1 cellular context compared by ENCODE assay signal in the genomic region with DNA sequence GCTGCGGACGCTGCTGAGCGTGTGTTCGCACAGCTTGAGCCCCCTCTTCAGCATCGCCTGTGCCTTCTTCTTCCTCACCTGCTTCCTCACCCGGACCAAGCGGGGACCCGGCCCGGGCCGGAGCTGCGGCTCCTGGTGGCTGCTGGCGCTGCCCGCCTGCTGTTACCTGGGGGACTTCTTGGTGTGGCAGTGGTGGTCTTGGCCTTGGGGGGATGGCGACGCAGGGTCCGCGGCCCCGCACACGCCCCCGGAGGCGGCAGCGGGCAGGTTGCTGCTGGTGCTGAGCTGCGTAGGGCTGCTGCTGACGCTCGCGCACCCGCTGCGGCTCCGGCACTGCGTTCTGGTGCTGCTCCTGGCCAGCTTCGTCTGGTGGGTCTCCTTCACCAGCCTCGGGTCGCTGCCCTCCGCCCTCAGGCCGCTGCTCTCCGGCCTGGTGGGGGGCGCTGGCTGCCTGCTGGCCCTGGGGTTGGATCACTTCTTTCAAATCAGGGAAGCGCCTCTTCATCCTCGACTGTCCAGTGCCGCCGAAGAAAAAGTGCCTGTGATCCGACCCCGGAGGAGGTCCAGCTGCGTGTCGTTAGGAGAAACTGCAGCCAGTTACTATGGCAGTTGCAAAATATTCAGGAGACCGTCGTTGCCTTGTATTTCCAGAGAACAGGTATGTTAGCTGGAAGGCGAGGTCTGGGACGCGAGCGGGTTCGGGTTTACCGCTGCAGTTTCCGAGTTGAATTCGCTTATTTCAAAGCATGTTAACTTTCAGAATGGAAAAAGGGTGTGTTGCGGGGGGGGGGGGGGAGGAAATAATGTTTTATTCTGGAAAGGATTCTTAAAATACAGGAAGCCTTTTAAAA.
TF ChIP-seq lines count a peak whose summit lies in the region.

No MANE protein-coding gene starts in this region.

TF ChIP-seq in HepG2, 621 proteins besides CTCF, POLR2A, EP300 and RAD21 (continued from another document and continues in another):
- TF ChIP-seq, protein P1, sequence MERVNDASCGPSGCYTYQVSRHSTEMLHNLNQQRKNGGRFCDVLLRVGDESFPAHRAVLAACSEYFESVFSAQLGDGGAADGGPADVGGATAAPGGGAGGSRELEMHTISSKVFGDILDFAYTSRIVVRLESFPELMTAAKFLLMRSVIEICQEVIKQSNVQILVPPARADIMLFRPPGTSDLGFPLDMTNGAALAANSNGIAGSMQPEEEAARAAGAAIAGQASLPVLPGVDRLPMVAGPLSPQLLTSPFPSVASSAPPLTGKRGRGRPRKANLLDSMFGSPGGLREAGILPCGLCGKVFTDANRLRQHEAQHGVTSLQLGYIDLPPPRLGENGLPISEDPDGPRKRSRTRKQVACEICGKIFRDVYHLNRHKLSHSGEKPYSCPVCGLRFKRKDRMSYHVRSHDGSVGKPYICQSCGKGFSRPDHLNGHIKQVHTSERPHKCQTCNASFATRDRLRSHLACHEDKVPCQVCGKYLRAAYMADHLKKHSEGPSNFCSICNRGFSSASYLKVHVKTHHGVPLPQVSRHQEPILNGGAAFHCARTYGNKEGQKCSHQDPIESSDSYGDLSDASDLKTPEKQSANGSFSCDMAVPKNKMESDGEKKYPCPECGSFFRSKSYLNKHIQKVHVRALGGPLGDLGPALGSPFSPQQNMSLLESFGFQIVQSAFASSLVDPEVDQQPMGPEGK (CRISPR knock-in tag; IDR thresholded peaks at IDR 0.05) = no peak; the same call in 1 of the 2 replicates
- TF ChIP-seq NFKBIZ (CRISPR knock-in tag; IDR thresholded peaks at IDR 0.05) (0 out of 2 replicates have a peak, but pooled peaks have one; percentile 31), ZNF335 (CRISPR knock-in tag; IDR thresholded peaks at IDR 0.05) (no peak), KMT2A (CRISPR knock-in tag; IDR thresholded peaks at IDR 0.05) (peak; percentile 84), TRIM24 (CRISPR knock-in tag; IDR thresholded peaks at IDR 0.05) (no peak), ZFP36L1 (CRISPR knock-in tag; IDR thresholded peaks at IDR 0.05) (no peak), DNMT1 (CRISPR knock-in tag; IDR thresholded peaks at IDR 0.05) (no peak), EED (CRISPR knock-in tag; IDR thresholded peaks at IDR 0.05) (no peak; the same call in none of the 2 replicates), ZSCAN12 (CRISPR knock-in tag; IDR thresholded peaks at IDR 0.05) (no peak), PHB2 (IDR thresholded peaks at IDR 0.05; ENCODE audit: partially characterized antibody) (no peak), PHF8 (CRISPR knock-in tag; IDR thresholded peaks at IDR 0.05) (peak; percentile 42; the same call in 1 of the 2 replicates), HDAC1 (CRISPR knock-in tag; IDR thresholded peaks at IDR 0.05) (peak; percentile 82), ZNF333 (CRISPR knock-in tag; IDR thresholded peaks at IDR 0.05; ENCODE audit: borderline replicate concordance) (0 out of 2 replicates have a peak, but pooled peaks have one; percentile 14), ARID2 (CRISPR knock-in tag; IDR thresholded peaks at IDR 0.05; ENCODE audit: borderline replicate concordance) (no peak), ZBTB1 (CRISPR knock-in tag; IDR thresholded peaks at IDR 0.05; ENCODE audit: borderline replicate concordance) (no peak), ZSCAN29 (CRISPR knock-in tag; conservative IDR thresholded peaks at IDR 0.05) (0 out of 2 replicates have a peak, but pooled peaks have one; percentile 50), ZNF567 (CRISPR knock-in tag; IDR thresholded peaks at IDR 0.05; ENCODE audit: borderline replicate concordance) (no peak), ZNF670 (CRISPR knock-in tag; IDR thresholded peaks at IDR 0.05; ENCODE audit: borderline replicate concordance) (0 out of 2 replicates have a peak, but pooled peaks have one; percentile 45), HNRNPLL (IDR thresholded peaks at IDR 0.05; ENCODE audit: low read depth, low read length, poor library complexity, severe bottlenecking) (peak; percentile 28), ZNF468 (CRISPR knock-in tag; IDR thresholded peaks at IDR 0.05) (0 out of 2 replicates have a peak, but pooled peaks have one; percentile 49), SALL1 (CRISPR knock-in tag; IDR thresholded peaks at IDR 0.05) (peak; percentile 49; the same call in 1 of the 2 replicates), ZC3H13 (CRISPR knock-in tag; IDR thresholded peaks at IDR 0.05) (peak; percentile 85), ZNF713 (CRISPR knock-in tag; IDR thresholded peaks at IDR 0.05) (no peak), GABPB1 (CRISPR knock-in tag; IDR thresholded peaks at IDR 0.05) (peak; percentile 6; the same call in 1 of the 2 replicates), TAF1 (CRISPR knock-in tag; IDR thresholded peaks at IDR 0.05) (0 out of 2 replicates have a peak, but pooled peaks have one; percentile 26)
- TF ChIP-seq, protein P2, sequence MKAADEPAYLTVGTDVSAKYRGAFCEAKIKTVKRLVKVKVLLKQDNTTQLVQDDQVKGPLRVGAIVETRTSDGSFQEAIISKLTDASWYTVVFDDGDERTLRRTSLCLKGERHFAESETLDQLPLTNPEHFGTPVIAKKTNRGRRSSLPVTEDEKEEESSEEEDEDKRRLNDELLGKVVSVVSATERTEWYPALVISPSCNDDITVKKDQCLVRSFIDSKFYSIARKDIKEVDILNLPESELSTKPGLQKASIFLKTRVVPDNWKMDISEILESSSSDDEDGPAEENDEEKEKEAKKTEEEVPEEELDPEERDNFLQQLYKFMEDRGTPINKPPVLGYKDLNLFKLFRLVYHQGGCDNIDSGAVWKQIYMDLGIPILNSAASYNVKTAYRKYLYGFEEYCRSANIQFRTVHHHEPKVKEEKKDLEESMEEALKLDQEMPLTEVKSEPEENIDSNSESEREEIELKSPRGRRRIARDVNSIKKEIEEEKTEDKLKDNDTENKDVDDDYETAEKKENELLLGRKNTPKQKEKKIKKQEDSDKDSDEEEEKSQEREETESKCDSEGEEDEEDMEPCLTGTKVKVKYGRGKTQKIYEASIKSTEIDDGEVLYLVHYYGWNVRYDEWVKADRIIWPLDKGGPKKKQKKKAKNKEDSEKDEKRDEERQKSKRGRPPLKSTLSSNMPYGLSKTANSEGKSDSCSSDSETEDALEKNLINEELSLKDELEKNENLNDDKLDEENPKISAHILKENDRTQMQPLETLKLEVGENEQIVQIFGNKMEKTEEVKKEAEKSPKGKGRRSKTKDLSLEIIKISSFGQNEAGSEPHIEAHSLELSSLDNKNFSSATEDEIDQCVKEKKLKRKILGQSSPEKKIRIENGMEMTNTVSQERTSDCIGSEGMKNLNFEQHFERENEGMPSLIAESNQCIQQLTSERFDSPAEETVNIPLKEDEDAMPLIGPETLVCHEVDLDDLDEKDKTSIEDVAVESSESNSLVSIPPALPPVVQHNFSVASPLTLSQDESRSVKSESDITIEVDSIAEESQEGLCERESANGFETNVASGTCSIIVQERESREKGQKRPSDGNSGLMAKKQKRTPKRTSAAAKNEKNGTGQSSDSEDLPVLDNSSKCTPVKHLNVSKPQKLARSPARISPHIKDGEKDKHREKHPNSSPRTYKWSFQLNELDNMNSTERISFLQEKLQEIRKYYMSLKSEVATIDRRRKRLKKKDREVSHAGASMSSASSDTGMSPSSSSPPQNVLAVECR (CRISPR knock-in tag; IDR thresholded peaks at IDR 0.05; ENCODE audit: borderline replicate concordance) = peak; percentile 57; the same call in 1 of the 2 replicates
- TF ChIP-seq, protein P3, sequence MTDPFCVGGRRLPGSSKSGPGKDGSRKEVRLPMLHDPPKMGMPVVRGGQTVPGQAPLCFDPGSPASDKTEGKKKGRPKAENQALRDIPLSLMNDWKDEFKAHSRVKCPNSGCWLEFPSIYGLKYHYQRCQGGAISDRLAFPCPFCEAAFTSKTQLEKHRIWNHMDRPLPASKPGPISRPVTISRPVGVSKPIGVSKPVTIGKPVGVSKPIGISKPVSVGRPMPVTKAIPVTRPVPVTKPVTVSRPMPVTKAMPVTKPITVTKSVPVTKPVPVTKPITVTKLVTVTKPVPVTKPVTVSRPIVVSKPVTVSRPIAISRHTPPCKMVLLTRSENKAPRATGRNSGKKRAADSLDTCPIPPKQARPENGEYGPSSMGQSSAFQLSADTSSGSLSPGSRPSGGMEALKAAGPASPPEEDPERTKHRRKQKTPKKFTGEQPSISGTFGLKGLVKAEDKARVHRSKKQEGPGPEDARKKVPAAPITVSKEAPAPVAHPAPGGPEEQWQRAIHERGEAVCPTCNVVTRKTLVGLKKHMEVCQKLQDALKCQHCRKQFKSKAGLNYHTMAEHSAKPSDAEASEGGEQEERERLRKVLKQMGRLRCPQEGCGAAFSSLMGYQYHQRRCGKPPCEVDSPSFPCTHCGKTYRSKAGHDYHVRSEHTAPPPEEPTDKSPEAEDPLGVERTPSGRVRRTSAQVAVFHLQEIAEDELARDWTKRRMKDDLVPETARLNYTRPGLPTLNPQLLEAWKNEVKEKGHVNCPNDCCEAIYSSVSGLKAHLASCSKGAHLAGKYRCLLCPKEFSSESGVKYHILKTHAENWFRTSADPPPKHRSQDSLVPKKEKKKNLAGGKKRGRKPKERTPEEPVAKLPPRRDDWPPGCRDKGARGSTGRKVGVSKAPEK (CRISPR knock-in tag; IDR thresholded peaks at IDR 0.05; ENCODE audit: borderline replicate concordance) = peak; percentile 84; the same call in 1 of the 2 replicates
- TF ChIP-seq, protein P4, sequence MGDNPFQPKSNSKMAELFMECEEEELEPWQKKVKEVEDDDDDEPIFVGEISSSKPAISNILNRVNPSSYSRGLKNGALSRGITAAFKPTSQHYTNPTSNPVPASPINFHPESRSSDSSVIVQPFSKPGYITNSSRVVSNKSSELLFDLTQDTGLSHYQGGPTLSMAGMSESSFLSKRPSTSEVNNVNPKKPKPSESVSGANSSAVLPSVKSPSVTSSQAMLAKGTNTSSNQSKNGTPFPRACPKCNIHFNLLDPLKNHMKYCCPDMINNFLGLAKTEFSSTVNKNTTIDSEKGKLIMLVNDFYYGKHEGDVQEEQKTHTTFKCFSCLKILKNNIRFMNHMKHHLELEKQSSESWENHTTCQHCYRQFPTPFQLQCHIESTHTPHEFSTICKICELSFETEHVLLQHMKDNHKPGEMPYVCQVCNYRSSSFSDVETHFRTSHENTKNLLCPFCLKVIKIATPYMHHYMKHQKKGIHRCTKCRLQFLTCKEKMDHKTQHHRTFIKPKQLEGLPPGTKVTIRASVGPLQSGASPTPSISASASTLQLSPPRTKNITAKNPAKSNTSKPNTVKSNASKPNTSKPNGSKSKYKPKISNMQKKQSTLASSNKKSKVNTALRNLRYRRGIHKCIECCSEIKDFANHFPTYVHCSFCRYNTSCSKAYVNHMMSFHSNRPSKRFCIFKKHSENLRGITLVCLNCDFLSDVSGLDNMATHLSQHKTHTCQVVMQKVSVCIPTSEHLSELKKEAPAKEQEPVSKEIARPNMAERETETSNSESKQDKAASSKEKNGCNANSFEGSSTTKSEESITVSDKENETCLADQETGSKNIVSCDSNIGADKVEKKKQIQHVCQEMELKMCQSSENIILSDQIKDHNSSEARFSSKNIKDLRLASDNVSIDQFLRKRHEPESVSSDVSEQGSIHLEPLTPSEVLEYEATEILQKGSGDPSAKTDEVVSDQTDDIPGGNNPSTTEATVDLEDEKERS (CRISPR knock-in tag; IDR thresholded peaks at IDR 0.05) = 0 out of 2 replicates have a peak, but pooled peaks have one; percentile 70
- TF ChIP-seq, protein P5, sequence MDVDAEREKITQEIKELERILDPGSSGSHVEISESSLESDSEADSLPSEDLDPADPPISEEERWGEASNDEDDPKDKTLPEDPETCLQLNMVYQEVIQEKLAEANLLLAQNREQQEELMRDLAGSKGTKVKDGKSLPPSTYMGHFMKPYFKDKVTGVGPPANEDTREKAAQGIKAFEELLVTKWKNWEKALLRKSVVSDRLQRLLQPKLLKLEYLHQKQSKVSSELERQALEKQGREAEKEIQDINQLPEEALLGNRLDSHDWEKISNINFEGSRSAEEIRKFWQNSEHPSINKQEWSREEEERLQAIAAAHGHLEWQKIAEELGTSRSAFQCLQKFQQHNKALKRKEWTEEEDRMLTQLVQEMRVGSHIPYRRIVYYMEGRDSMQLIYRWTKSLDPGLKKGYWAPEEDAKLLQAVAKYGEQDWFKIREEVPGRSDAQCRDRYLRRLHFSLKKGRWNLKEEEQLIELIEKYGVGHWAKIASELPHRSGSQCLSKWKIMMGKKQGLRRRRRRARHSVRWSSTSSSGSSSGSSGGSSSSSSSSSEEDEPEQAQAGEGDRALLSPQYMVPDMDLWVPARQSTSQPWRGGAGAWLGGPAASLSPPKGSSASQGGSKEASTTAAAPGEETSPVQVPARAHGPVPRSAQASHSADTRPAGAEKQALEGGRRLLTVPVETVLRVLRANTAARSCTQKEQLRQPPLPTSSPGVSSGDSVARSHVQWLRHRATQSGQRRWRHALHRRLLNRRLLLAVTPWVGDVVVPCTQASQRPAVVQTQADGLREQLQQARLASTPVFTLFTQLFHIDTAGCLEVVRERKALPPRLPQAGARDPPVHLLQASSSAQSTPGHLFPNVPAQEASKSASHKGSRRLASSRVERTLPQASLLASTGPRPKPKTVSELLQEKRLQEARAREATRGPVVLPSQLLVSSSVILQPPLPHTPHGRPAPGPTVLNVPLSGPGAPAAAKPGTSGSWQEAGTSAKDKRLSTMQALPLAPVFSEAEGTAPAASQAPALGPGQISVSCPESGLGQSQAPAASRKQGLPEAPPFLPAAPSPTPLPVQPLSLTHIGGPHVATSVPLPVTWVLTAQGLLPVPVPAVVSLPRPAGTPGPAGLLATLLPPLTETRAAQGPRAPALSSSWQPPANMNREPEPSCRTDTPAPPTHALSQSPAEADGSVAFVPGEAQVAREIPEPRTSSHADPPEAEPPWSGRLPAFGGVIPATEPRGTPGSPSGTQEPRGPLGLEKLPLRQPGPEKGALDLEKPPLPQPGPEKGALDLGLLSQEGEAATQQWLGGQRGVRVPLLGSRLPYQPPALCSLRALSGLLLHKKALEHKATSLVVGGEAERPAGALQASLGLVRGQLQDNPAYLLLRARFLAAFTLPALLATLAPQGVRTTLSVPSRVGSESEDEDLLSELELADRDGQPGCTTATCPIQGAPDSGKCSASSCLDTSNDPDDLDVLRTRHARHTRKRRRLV (CRISPR knock-in tag; IDR thresholded peaks at IDR 0.05) = 0 out of 2 replicates have a peak, but pooled peaks have one; percentile 19
- TF ChIP-seq, protein P6, sequence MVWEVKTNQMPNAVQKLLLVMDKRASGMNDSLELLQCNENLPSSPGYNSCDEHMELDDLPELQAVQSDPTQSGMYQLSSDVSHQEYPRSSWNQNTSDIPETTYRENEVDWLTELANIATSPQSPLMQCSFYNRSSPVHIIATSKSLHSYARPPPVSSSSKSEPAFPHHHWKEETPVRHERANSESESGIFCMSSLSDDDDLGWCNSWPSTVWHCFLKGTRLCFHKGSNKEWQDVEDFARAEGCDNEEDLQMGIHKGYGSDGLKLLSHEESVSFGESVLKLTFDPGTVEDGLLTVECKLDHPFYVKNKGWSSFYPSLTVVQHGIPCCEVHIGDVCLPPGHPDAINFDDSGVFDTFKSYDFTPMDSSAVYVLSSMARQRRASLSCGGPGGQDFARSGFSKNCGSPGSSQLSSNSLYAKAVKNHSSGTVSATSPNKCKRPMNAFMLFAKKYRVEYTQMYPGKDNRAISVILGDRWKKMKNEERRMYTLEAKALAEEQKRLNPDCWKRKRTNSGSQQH (CRISPR knock-in tag; IDR thresholded peaks at IDR 0.05; ENCODE audit: low read depth) = peak; percentile 20; the same call in 1 of the 2 replicates
- TF ChIP-seq, protein P7, sequence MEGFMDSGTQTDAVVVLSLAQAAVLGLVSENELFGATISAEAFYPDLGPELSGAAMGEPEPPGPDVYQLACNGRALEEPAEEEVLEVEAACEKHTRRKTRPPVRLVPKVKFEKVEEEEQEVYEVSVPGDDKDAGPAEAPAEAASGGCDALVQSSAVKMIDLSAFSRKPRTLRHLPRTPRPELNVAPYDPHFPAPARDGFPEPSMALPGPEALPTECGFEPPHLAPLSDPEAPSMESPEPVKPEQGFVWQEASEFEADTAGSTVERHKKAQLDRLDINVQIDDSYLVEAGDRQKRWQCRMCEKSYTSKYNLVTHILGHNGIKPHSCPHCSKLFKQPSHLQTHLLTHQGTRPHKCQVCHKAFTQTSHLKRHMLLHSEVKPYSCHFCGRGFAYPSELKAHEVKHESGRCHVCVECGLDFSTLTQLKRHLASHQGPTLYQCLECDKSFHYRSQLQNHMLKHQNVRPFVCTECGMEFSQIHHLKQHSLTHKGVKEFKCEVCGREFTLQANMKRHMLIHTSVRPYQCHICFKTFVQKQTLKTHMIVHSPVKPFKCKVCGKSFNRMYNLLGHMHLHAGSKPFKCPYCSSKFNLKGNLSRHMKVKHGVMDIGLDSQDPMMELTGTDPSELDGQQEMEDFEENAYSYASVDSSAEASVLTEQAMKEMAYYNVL (CRISPR knock-in tag; IDR thresholded peaks at IDR 0.05; ENCODE audit: borderline replicate concordance) = no peak
